In genomic region chr11:111910637-111911562, GRCh38 we compare ENCODE assay signal across 10 cellular contexts. TPM values are rescaled to one million over a fixed set of nuclear protein-coding genes. Genes with fewer than 3 reads are reported as not detected.
A peak's percentile ranks its signal among the peaks of the same experiment; 100 is the strongest.
DNase-seq lines count a peak whose midpoint lies in the region; ATAC-seq and TF ChIP-seq lines count a peak whose summit lies in the region.
"Had no signal": no experiment of that assay in that cellular context is flagged by ENCODE, and none has a peak within 500 bp of the region (broad histone marks: within the 10 kb centered on the region; RNA-seq: fewer than 3 reads in every experiment).

No MANE protein-coding gene starts in this region.

- H4K20me1 ChIP-seq in GM23248 (ENCODE audit: insufficient read depth), result no peaks in the 10 kb centered on the region
- no peaks in the 10 kb centered on the region for H4K20me1 ChIP-seq in smooth muscle cell (ENCODE audit: low read depth)
- H4K20me1 ChIP-seq in OCI-LY7 (ENCODE audit: insufficient read depth, low read length), result no peaks in the 10 kb centered on the region

- no peak for TF ChIP-seq CTCF in lung (IDR thresholded peaks at IDR 0.05; ENCODE audit: control extremely low read depth, extremely low read depth)
- no peak for TF ChIP-seq CTCF in smooth muscle cell (IDR thresholded peaks at IDR 0.05; ENCODE audit: borderline replicate concordance, insufficient read depth, poor library complexity, severe bottlenecking)
- TF ChIP-seq CTCF in Caco-2 (IDR thresholded peaks at IDR 0.05; ENCODE audit: insufficient read depth in 1 of 2, low read depth in 1 of 2, low read length in 1 of 2, severe bottlenecking in 1 of 2, unreplicated experiment in 1 of 2), result no peak
- no peak for TF ChIP-seq CTCF in OCI-LY7 (conservative IDR thresholded peaks at IDR 0.05; ENCODE audit: low read length)

- H3K4me1 ChIP-seq in GM23248 (ENCODE audit: insufficient read depth), result peaks cover 38% of the 10 kb centered on the region
- H3K4me1 ChIP-seq in lung (ENCODE audit: control insufficient read depth in 2 of 2, insufficient read depth in 2 of 2, low read length in 2 of 2), result no peaks in the 10 kb centered on the region
- peaks cover 9% of the 10 kb centered on the region for H3K4me1 ChIP-seq in smooth muscle cell (ENCODE audit: low read depth)
- peaks cover 12% of the 10 kb centered on the region for H3K4me1 ChIP-seq in Caco-2
- no peaks in the 10 kb centered on the region for H3K4me1 ChIP-seq in OCI-LY7 (ENCODE audit: insufficient read depth, low read length, poor library complexity, severe bottlenecking)

- H3K27ac ChIP-seq in GM23248 (peak overlapping the region; percentile 95), cingulate gyrus (ENCODE audit: low read depth, low read length) (peak overlapping the region; percentile 100), lung (ENCODE audit: low read depth in 1 of 2, low read length in 1 of 2) (peak overlapping the region; percentile 86 to 92), smooth muscle cell (ENCODE audit: low read depth) (peak overlapping the region; percentile 82), OCI-LY7 (ENCODE audit: low read depth, low read length, poor library complexity, severe bottlenecking) (no peak overlapping the region)

- H3K36me3 Mint-ChIP-seq in Caco-2 (ENCODE audit: insufficient read depth, unreplicated experiment), result no peaks in the 10 kb centered on the region

- H3K9me2 ChIP-seq in GM23248 (ENCODE audit: insufficient read depth), result no peaks in the 10 kb centered on the region
- no peaks in the 10 kb centered on the region for H3K9me2 ChIP-seq in OCI-LY7 (ENCODE audit: insufficient read depth, low read length)

- peaks cover 7% of the 10 kb centered on the region for H3K4me1 Mint-ChIP-seq in Caco-2 (ENCODE audit: low read depth, unreplicated experiment)
- H3K4me1 Mint-ChIP-seq: activated T-helper 17 cell treated with anti-CD3 and anti-CD28 coated beads, Interleukin-2, amount 50 U/mL, for 72 hours had no signal

- BruUV-seq in Caco-2 (replicated peaks; lab: Mats Ljungman, UMichigan), result no TSS peak
- BruUV-seq in OCI-LY7 (replicated peaks; lab: Mats Ljungman, UMichigan), result no TSS peak

- H3K27ac Mint-ChIP-seq in Caco-2 (ENCODE audit: unreplicated experiment), result no peak overlapping the region
- H3K27ac Mint-ChIP-seq: activated T-helper 17 cell treated with anti-CD3 and anti-CD28 coated beads, Interleukin-2, amount 50 U/mL, for 72 hours had no signal

- H3K27me3 ChIP-seq in GM23248 (replicated peaks; ENCODE audit: insufficient read depth) (no peaks in the 10 kb centered on the region), lung (ENCODE audit: control insufficient read depth, insufficient read depth) (no peaks in the 10 kb centered on the region), smooth muscle cell (ENCODE audit: low read depth) (no peaks in the 10 kb centered on the region), Caco-2 (replicated peaks; ENCODE audit: control insufficient read depth, insufficient read depth, low read length) (no peaks in the 10 kb centered on the region)

- H3K79me2 ChIP-seq in GM23248 (ENCODE audit: insufficient read depth), result peaks cover 31% of the 10 kb centered on the region
- no peaks in the 10 kb centered on the region for H3K79me2 ChIP-seq in smooth muscle cell (ENCODE audit: low read depth)
- no peaks in the 10 kb centered on the region for H3K79me2 ChIP-seq in OCI-LY7 (ENCODE audit: insufficient read depth, low read depth, low read length)

- H3K27me3 Mint-ChIP-seq in Caco-2 (ENCODE audit: insufficient read depth, unreplicated experiment), result no peaks in the 10 kb centered on the region

- in situ Hi-C loops in GM23248 (cut with MboI), result no loop called here

- DNase-seq in GM23248 (peak; percentile 77), lung (ENCODE audit: low spot score) (no peak), smooth muscle cell (lab: John Stamatoyannopoulos, UW; ENCODE audit: unreplicated experiment) (no peak), Caco-2 (no peak), OCI-LY7 (ENCODE audit: low spot score) (no peak)
- DNase-seq in stimulated activated naive CD4-positive, alpha-beta T cell (lab: John Stamatoyannopoulos, UW), result no peak
- no peak for DNase-seq in activated CD4-positive, alpha-beta T cell treated with anti-CD3 and anti-CD28 coated beads, Interleukin-2, amount 50 U/mL, for 1 hour

- H3K9ac ChIP-seq in GM23248 (peak overlapping the region; percentile 81), smooth muscle cell (ENCODE audit: low read depth) (no peak overlapping the region)

- 22 to 23% methylated on average over 9 of the region's 9 CpGs for WGBS in GM23248 (ENCODE audit: low coverage in 1 of 2, low lambda C conversion rate in 2 of 2, missing lambda C conversion rate in 2 of 2), 2 experiments
- WGBS in lung, 2 donors, result 59 to 71% methylated on average over 9 of the region's 9 CpGs
- 88% methylated on average over 9 of the region's 9 CpGs for WGBS in smooth muscle cell (ENCODE audit: low lambda C conversion rate)

- peaks cover 49% of the 10 kb centered on the region for H3F3A ChIP-seq in GM23248 (ENCODE audit: insufficient read depth)
- H3F3A ChIP-seq in smooth muscle cell (ENCODE audit: low read depth), result no peaks in the 10 kb centered on the region

- no peak overlapping the region for H3K4me3 Mint-ChIP-seq in Caco-2 (ENCODE audit: unreplicated experiment)
- H3K4me3 Mint-ChIP-seq: activated T-helper 17 cell treated with anti-CD3 and anti-CD28 coated beads, Interleukin-2, amount 50 U/mL, for 72 hours had no signal

- peak overlapping the region; percentile 68; the same call in 1 of the 2 replicates for H2AFZ ChIP-seq in GM23248
- no peak overlapping the region for H2AFZ ChIP-seq in smooth muscle cell (ENCODE audit: low read depth)
- no peak overlapping the region for H2AFZ ChIP-seq in OCI-LY7 (ENCODE audit: low read length)

- 0 out of 2 replicates have a peak, but pooled peaks cover 6% of the 10 kb centered on the region for H3K36me3 ChIP-seq in GM23248 (ENCODE audit: low read depth)
- H3K36me3 ChIP-seq in lung (ENCODE audit: control insufficient read depth in 2 of 2, insufficient read depth in 2 of 2, low read length in 2 of 2), result peaks cover 0 to 6% of the 10 kb centered on the region in 2 donors
- H3K36me3 ChIP-seq in smooth muscle cell (ENCODE audit: low read depth), result no peaks in the 10 kb centered on the region
- no peaks in the 10 kb centered on the region for H3K36me3 ChIP-seq in Caco-2 (ENCODE audit: control insufficient read depth, insufficient read depth, low read length)
- H3K36me3 ChIP-seq in OCI-LY7 (ENCODE audit: insufficient read depth, low read length), result no peaks in the 10 kb centered on the region

- POLR2A ChIA-PET in Caco-2 (lab: Charles Lee), result interaction anchor here (1.0 kb wide), 2 partner anchors 16 kb away, joined by 3 to 5 read pairs; no protein-coding TSS in a partner anchor
- POLR2A ChIA-PET in OCI-LY7 (lab: Charles Lee), result interaction anchor here (1.0 to 1.4 kb wide), 2 partner anchors 16 to 26 kb away, joined by 3 to 6 read pairs; no protein-coding TSS in a partner anchor

- peak overlapping the region; percentile 79 for H3K4me2 ChIP-seq in GM23248 (ENCODE audit: unreplicated experiment)
- peak overlapping the region; percentile 74 for H3K4me2 ChIP-seq in smooth muscle cell
- no peak overlapping the region for H3K4me2 ChIP-seq in OCI-LY7 (ENCODE audit: low read length)

- no peak for ATAC-seq in lung (ENCODE audit: insufficient read depth, low FRiP score)
- ATAC-seq: activated T-helper 17 cell treated with anti-CD3 and anti-CD28 coated beads, Interleukin-2, amount 50 U/mL, for 72 hours had no signal

- H3K4me3 ChIP-seq in GM23248, result peak overlapping the region; percentile 65
- no peak overlapping the region for H3K4me3 ChIP-seq in lung
- H3K4me3 ChIP-seq in smooth muscle cell, result no peak overlapping the region
- H3K4me3 ChIP-seq in Caco-2 (ENCODE audit: low read depth, low read length), result no peak overlapping the region
- no peak overlapping the region for H3K4me3 ChIP-seq in OCI-LY7 (ENCODE audit: low read depth, low read length, poor library complexity, severe bottlenecking)

- intact Hi-C loops in Caco-2 (cut with micrococcal nuclease; ENCODE audit: unreplicated experiment), result no loop called here
- intact Hi-C loops in OCI-LY7 (cut with micrococcal nuclease; ENCODE audit: unreplicated experiment), result no loop called here

- CTCF ChIA-PET in Caco-2 (lab: Charles Lee) (interaction anchor here (0.6 to 1.1 kb wide), 4 partner anchors 15 to 346 kb away, joined by 3 to 6 read pairs (median 4); no protein-coding TSS in a partner anchor), OCI-LY7 (lab: Charles Lee; ENCODE audit: unreplicated experiment) (no interaction called here)

- no peaks in the 10 kb centered on the region for H3K9me3 Mint-ChIP-seq in Caco-2 (ENCODE audit: unreplicated experiment)
- H3K9me3 Mint-ChIP-seq: activated T-helper 17 cell treated with anti-CD3 and anti-CD28 coated beads, Interleukin-2, amount 50 U/mL, for 72 hours had no signal

- no peaks in the 10 kb centered on the region for H3K9me3 ChIP-seq in GM23248 (ENCODE audit: low read depth)
- no peaks in the 10 kb centered on the region for H3K9me3 ChIP-seq in lung (ENCODE audit: control insufficient read depth in 2 of 2, insufficient read depth in 1 of 2, low read length in 1 of 2)
- no peaks in the 10 kb centered on the region for H3K9me3 ChIP-seq in smooth muscle cell (replicated peaks; ENCODE audit: low read depth)
- H3K9me3 ChIP-seq in Caco-2, result no peaks in the 10 kb centered on the region
- H3K9me3 ChIP-seq in OCI-LY7 (ENCODE audit: low read length), result no peaks in the 10 kb centered on the region

RNA-seq across cellular contexts. Expression of gene CRYAB, which starts 0.7 kb away (rescaled TPM):
- 91.0 and 104 TPM in 2 replicates for total RNA-seq in GM23248 (2014; rRNA removed; shearing (Covaris generic))
- polyA plus RNA-seq in GM23248 (2016; fragmentation: Nextera tagmentation; extraction: Ambion mirVana), result 454 and 455 TPM in 2 replicates
- total RNA-seq in lung, result 10 to 100 TPM; 12.0 to 60.8 TPM
- 10 to 100 TPM; 60.8 to 73.0 TPM for polyA plus RNA-seq in lung
- total RNA-seq in smooth muscle cell, result 26.6 and 47.4 TPM in 2 replicates
- polyA plus RNA-seq in smooth muscle cell, result 97.4 and 125 TPM in 2 replicates
- total RNA-seq in Caco-2 (2022), result 1.1 and 1.9 TPM in 2 replicates
- not detected in 2 replicates for total RNA-seq in OCI-LY7 (2014; rRNA removed; shearing (Covaris generic))
- not detected in 2 replicates for total RNA-seq in OCI-LY7 (2022)
- total RNA-seq: activated T-helper 17 cell treated with anti-CD3 and anti-CD28 coated beads, Interleukin-2, amount 50 U/mL, for 72 hours had no signal

RNA-seq across cellular contexts. Expression of gene HSPB2, which starts 1.6 kb away (rescaled TPM):
- total RNA-seq in GM23248 (2014; rRNA removed; shearing (Covaris generic)), result 0.38 and 1.2 TPM in 2 replicates
- 7.5 and 8.4 TPM in 2 replicates for polyA plus RNA-seq in GM23248 (2016; fragmentation: Nextera tagmentation; extraction: Ambion mirVana)
- 1 to 10 TPM in 1 of 2 donors, under 1 TPM in 1; 0.65 to 4.8 TPM for total RNA-seq in lung
- 1 to 10 TPM; 2.9 to 5.4 TPM for polyA plus RNA-seq in lung
- total RNA-seq in smooth muscle cell, result not detected in 2 replicates
- 0.18 and 0.87 TPM in 2 replicates for polyA plus RNA-seq in smooth muscle cell
- total RNA-seq in Caco-2 (2022), result not detected in 2 replicates
- not detected in 2 replicates for total RNA-seq in OCI-LY7 (2014; rRNA removed; shearing (Covaris generic))
- not detected in 2 replicates for total RNA-seq in OCI-LY7 (2022)
- total RNA-seq: T-helper 1 cell treated with Interleukin-12 subunit alpha and Interleukin-12 subunit beta and Interleukin-4 antibody, amounts not matched to agents 30 ng/mL and 1 ng/mL, for 36 hours had no signal

RNA-seq across cellular contexts. Expression of gene C11orf52, which starts 7.8 kb away (rescaled TPM):
- total RNA-seq in GM23248 (2014; rRNA removed; shearing (Covaris generic)), result 2.1 and 3.5 TPM in 2 replicates
- polyA plus RNA-seq in GM23248 (2016; fragmentation: Nextera tagmentation; extraction: Ambion mirVana) (0.78 and 1.2 TPM in 2 replicates), lung (10 to 100 TPM; 14.6 to 20.4 TPM), smooth muscle cell (0.64 and 1.2 TPM in 2 replicates)
- total RNA-seq in lung (10 to 100 TPM; 11.1 to 16.0 TPM), smooth muscle cell (0.90 and 3.0 TPM in 2 replicates), Caco-2 (2022) (14.4 and 14.8 TPM in 2 replicates), OCI-LY7 (2022) (not detected in 2 replicates)
- total RNA-seq in OCI-LY7 (2014; rRNA removed; shearing (Covaris generic)), result not detected in 2 replicates
- total RNA-seq: activated T-helper 17 cell treated with anti-CD3 and anti-CD28 coated beads, Interleukin-2, amount 50 U/mL, for 72 hours; T-helper 1 cell treated with Interleukin-12 subunit alpha and Interleukin-12 subunit beta and Interleukin-4 antibody, amounts not matched to agents 30 ng/mL and 1 ng/mL, for 36 hours had no signal

RNA-seq across cellular contexts. Expression of gene DIXDC1, which starts 26.2 kb away (rescaled TPM):
- 22.7 and 22.9 TPM in 2 replicates for total RNA-seq in GM23248 (2014; rRNA removed; shearing (Covaris generic))
- 10.4 and 10.8 TPM in 2 replicates for polyA plus RNA-seq in GM23248 (2016; fragmentation: Nextera tagmentation; extraction: Ambion mirVana)
- 10 to 100 TPM; 17.2 to 32.1 TPM for total RNA-seq in lung
- polyA plus RNA-seq in lung, result 1 to 10 TPM; 3.1 to 3.9 TPM
- 19.7 and 24.8 TPM in 2 replicates for total RNA-seq in smooth muscle cell
- polyA plus RNA-seq in smooth muscle cell, result 11.9 and 12.4 TPM in 2 replicates
- 4.9 and 6.4 TPM in 2 replicates for total RNA-seq in Caco-2 (2022)
- total RNA-seq in OCI-LY7 (2014; rRNA removed; shearing (Covaris generic)), result 5.5 and 6.9 TPM in 2 replicates
- total RNA-seq in OCI-LY7 (2022), result 5.5 and 7.3 TPM in 2 replicates

RNA-seq across cellular contexts. Expression of gene CFAP68, which starts 31.6 kb away (rescaled TPM):
- total RNA-seq in GM23248 (2014; rRNA removed; shearing (Covaris generic)), result 7.6 and 9.9 TPM in 2 replicates
- polyA plus RNA-seq in GM23248 (2016; fragmentation: Nextera tagmentation; extraction: Ambion mirVana) (20.2 and 23.8 TPM in 2 replicates), lung (10 to 100 TPM; 15.2 to 49.0 TPM), smooth muscle cell (17.6 and 19.2 TPM in 2 replicates)
- total RNA-seq in lung (10 to 100 TPM; 17.5 to 27.4 TPM), smooth muscle cell (2.7 and 10.5 TPM in 2 replicates), Caco-2 (2022) (69.8 and 71.4 TPM in 2 replicates), OCI-LY7 (2022) (18.8 and 22.4 TPM in 2 replicates)
- 14.8 and 17.3 TPM in 2 replicates for total RNA-seq in OCI-LY7 (2014; rRNA removed; shearing (Covaris generic))
